Comparison of ENCODE assay signal across 8 cellular contexts in genomic region chr2:176652300-176653182, GRCh38.
DNase-seq lines count a peak whose midpoint lies in the region; ATAC-seq and TF ChIP-seq lines count a peak whose summit lies in the region.

No MANE protein-coding gene starts in this region.

- H3K4me3 Mint-ChIP-seq in activated T-helper 17 cell treated with anti-CD3 and anti-CD28 coated beads, Interleukin-2, amount 50 U/mL, for 72 hours = no peak overlapping the region

- peak; percentile 58 for TF ChIP-seq CTCF in AG04449 (IDR thresholded peaks at IDR 0.05; ENCODE audit: insufficient read depth, low read length, missing control alignments)
- TF ChIP-seq CTCF in GM10266 (IDR thresholded peaks at IDR 0.05; ENCODE audit: control insufficient read depth, insufficient read depth, low read depth, missing control alignments) = peak; percentile 67

- POLR2A ChIA-PET in AG04449 (lab: Yijun Ruan, JAX) = interaction anchor here (0.7 to 1.4 kb wide), 3 partner anchors 15 to 516 kb away, joined by 3 to 4 read pairs (median 4); no protein-coding TSS in a partner anchor

- ATAC-seq in HG03175 (IDR thresholded peaks at IDR 0.05; ENCODE audit: unreplicated experiment) = peak; percentile 70
- peak; percentile 93 for ATAC-seq in activated T-helper 17 cell treated with anti-CD3 and anti-CD28 coated beads, Interleukin-2, amount 50 U/mL, for 72 hours (replicated peaks)

- peaks cover 37% of the 10 kb centered on the region for H3K27me3 Mint-ChIP-seq in activated T-helper 17 cell treated with anti-CD3 and anti-CD28 coated beads, Interleukin-2, amount 50 U/mL, for 72 hours

- no peak overlapping the region for H3K4me3 ChIP-seq in AG04449 (ENCODE audit: low read depth, low read length)

- CTCF ChIA-PET in AG04449 (lab: Yijun Ruan, JAX) = interaction anchor here (0.6 to 33.0 kb wide), 54 partner anchors 7 to 541 kb away, joined by 3 to 1421 read pairs (median 4); partner anchors contain the start of genes HOXD10, HOXD4, HOXD8 and HOXD9

- no peaks in the 10 kb centered on the region for H3K36me3 Mint-ChIP-seq in activated T-helper 17 cell treated with anti-CD3 and anti-CD28 coated beads, Interleukin-2, amount 50 U/mL, for 72 hours (ENCODE audit: low read depth)

- no peak overlapping the region for H3K27ac Mint-ChIP-seq in activated T-helper 17 cell treated with anti-CD3 and anti-CD28 coated beads, Interleukin-2, amount 50 U/mL, for 72 hours

- DNase-seq in AG04449 (ENCODE audit: low read depth, low spot score) (no peak), GM10266 (ENCODE audit: extremely low spot score) (peak; percentile 51), NCI-H345 (lab: John Stamatoyannopoulos, UW) (peak; percentile 72), iPS-NIHi7 (ENCODE audit: extremely low spot score) (peak; percentile 35), stromal cell of bone marrow (ENCODE audit: low read depth) (peak; percentile 50), NK-92 (lab: John Stamatoyannopoulos, UW; ENCODE audit: unreplicated experiment) (no peak)

- peaks cover 6% of the 10 kb centered on the region for H3K4me1 Mint-ChIP-seq in activated T-helper 17 cell treated with anti-CD3 and anti-CD28 coated beads, Interleukin-2, amount 50 U/mL, for 72 hours

- H3K9me3 Mint-ChIP-seq in activated T-helper 17 cell treated with anti-CD3 and anti-CD28 coated beads, Interleukin-2, amount 50 U/mL, for 72 hours = no peaks in the 10 kb centered on the region

Comparison
In these comparisons a context has a peak if more than half of its experiments do, and no peak if none do; other contexts are left out.
1. DNase-seq: peak in GM10266 (single experiment), NCI-H345 (single experiment), iPS-NIHi7 (single experiment) and stromal cell of bone marrow (single experiment); none in AG04449 (single experiment) and NK-92 (single experiment).